ENCODE assay signal across 15 cellular contexts in the genomic region with DNA sequence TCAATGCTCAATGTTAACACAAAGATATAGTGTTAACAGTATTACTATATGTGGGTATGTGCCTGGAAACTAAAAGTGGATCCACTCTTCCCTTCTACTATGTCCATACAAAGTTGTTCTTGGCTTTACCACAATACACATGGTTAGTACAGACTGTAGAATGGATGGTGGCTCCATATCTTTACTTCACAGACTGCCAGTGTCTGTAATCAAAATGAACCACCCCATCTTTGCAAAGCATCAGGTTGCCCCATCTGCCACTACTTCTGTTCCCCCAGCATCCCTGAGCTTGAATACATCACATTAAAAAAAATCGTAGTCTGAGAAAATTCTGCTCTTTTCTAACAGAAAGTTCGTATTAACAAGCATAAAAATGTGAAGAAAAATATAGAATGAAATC. TPM values are rescaled to one million over a fixed set of nuclear protein-coding genes. Genes with fewer than 3 reads are reported as not detected.
DNase-seq lines count a peak whose midpoint lies in the region; FAIRE-seq and TF ChIP-seq lines count a peak whose summit lies in the region.
"Had no signal": no experiment of that assay in that cellular context is flagged by ENCODE, and none has a peak within 500 bp of the region (broad histone marks: within the 10 kb centered on the region; RNA-seq: fewer than 3 reads in every experiment).

No MANE protein-coding gene starts in this region.

- no peak overlapping the region for H3K4me3 ChIP-seq in hepatocyte
- H3K4me3 ChIP-seq: A549 had no signal

- no peak overlapping the region for H2AFZ ChIP-seq in hepatocyte

- no peaks in the 10 kb centered on the region for H3K9me3 ChIP-seq in hepatocyte (ENCODE audit: low read depth)
- H3K9me3 ChIP-seq: A549 had no signal

- WGBS in hepatocyte (ENCODE audit: low lambda C conversion rate, missing lambda C conversion rate): 91% methylated on average over 2 of the region's 2 CpGs

- TF ChIP-seq POLR2A in erythroblast (IDR thresholded peaks at IDR 0.05; ENCODE audit: low read length): peak; percentile 35

- no peaks in the 10 kb centered on the region for H3K27me3 ChIP-seq in hepatocyte

- DNase-seq in Ammon's horn (ENCODE audit: low spot score) (peak; percentile 34), HTR-8/SVneo (ENCODE audit: insufficient read length, low spot score) (no peak), NCI-H524 treated with DMSO at 0.1 percent for 48 hours (lab: John Stamatoyannopoulos, UW) (peak; percentile 65), erythroblast (lab: John Stamatoyannopoulos, UW) (peak; percentile 93 to 96), AG20443 (ENCODE audit: low spot score) (no peak), DMS53 treated with DMSO at 0.1 percent for 48 hours (lab: John Stamatoyannopoulos, UW; ENCODE audit: unreplicated experiment) (no peak), hepatocyte (ENCODE audit: low spot score) (no peak)
- DNase-seq: DMS153, EL, NCI-H2029, NCI-H748 treated with DMSO at 0.1 percent for 48 hours, SW 1271 had no signal

- H4K20me1 ChIP-seq in hepatocyte (ENCODE audit: insufficient read depth, poor library complexity, severe bottlenecking): peaks cover 17% of the 10 kb centered on the region

- H3K27ac ChIP-seq in hepatocyte: no peak overlapping the region
- H3K27ac ChIP-seq: A549, C4-2B had no signal

- TF ChIP-seq CTCF in hepatocyte (IDR thresholded peaks at IDR 0.05; ENCODE audit: poor library complexity): no peak

- no peaks in the 10 kb centered on the region for H3K36me3 ChIP-seq in hepatocyte (replicated peaks; ENCODE audit: insufficient read depth, low read depth)

- peaks cover 88% of the 10 kb centered on the region for H3K79me2 ChIP-seq in hepatocyte

- no peak overlapping the region for H3K4me2 ChIP-seq in hepatocyte
- H3K4me2 ChIP-seq: A549 had no signal

- no peaks in the 10 kb centered on the region for H3K9me2 ChIP-seq in hepatocyte (replicated peaks; ENCODE audit: insufficient read depth)

- peak; percentile 72 for FAIRE-seq in HTR-8/SVneo (lab: Jason Lieb, UNC)
- FAIRE-seq: A549, GM19239 had no signal

- H3K4me1 ChIP-seq in hepatocyte (ENCODE audit: insufficient read depth): no peaks in the 10 kb centered on the region

RNA-seq across cellular contexts. Expression of a gene that starts 30.0 kb away (rescaled TPM):
- total RNA-seq in hepatocyte: 37.0 and 46.9 TPM in 2 replicates
- polyA plus RNA-seq in hepatocyte: 15.3 and 29.6 TPM in 2 replicates

Comparison
In these comparisons a context has a peak if more than half of its experiments do, and no peak if none do; other contexts are left out.
1. DNase-seq: peak in Ammon's horn (single experiment), NCI-H524 treated with DMSO at 0.1 percent for 48 hours (single experiment) and erythroblast (2 of 2); none in HTR-8/SVneo (single experiment), AG20443 (single experiment), DMS53 treated with DMSO at 0.1 percent for 48 hours (single experiment) and hepatocyte (single experiment).